In genomic region chr3:52454938-52455282, GRCh38 we compare ENCODE assay signal across 8 cellular contexts. TPM values are rescaled to one million over a fixed set of nuclear protein-coding genes. Genes with fewer than 3 reads are reported as not detected.
A peak's percentile ranks its signal among the peaks of the same experiment; 100 is the strongest.
DNase-seq lines count a peak whose midpoint lies in the region; ATAC-seq and TF ChIP-seq lines count a peak whose summit lies in the region.

No MANE protein-coding gene starts in this region.

- peak overlapping the region; percentile 93 for H3K4me2 ChIP-seq in OCI-LY1 (ENCODE audit: low read length)

- H3K9ac ChIP-seq in OCI-LY1 (ENCODE audit: low read length), result peak overlapping the region; percentile 85

- H3K27ac ChIP-seq in OCI-LY1 (ENCODE audit: low read depth, low read length, poor library complexity, severe bottlenecking) (peak overlapping the region; percentile 13), esophagus (ENCODE audit: low read depth in 2 of 2, low read length in 1 of 2) (peak overlapping the region; percentile 77 to 90)

- H3F3A ChIP-seq in OCI-LY1 (ENCODE audit: insufficient read depth, low read length), result no peaks in the 10 kb centered on the region

- H3K27me3 ChIP-seq in OCI-LY1 (ENCODE audit: insufficient read depth, low read length) (no peaks in the 10 kb centered on the region), esophagus (ENCODE audit: control insufficient read depth in 1 of 2, insufficient read depth in 2 of 2, low read length in 2 of 2) (no peaks in the 10 kb centered on the region)

- H3K4me1 ChIP-seq in OCI-LY1 (ENCODE audit: insufficient read depth, low read length, severe bottlenecking), result peaks cover 25% of the 10 kb centered on the region
- H3K4me1 ChIP-seq in esophagus (ENCODE audit: control insufficient read depth in 2 of 2, insufficient read depth in 2 of 2, low read length in 1 of 2), result peaks cover 3 to 26% of the 10 kb centered on the region in 2 donors

- no peak for ATAC-seq in HG03175 (IDR thresholded peaks at IDR 0.05; ENCODE audit: unreplicated experiment)

- no peaks in the 10 kb centered on the region for H4K20me1 ChIP-seq in OCI-LY1 (ENCODE audit: insufficient read depth, low read length)

- 0 out of 2 replicates have a peak, but pooled peaks cover 4% of the 10 kb centered on the region for H3K79me2 ChIP-seq in OCI-LY1 (ENCODE audit: insufficient read depth, low read length)

- H3K36me3 ChIP-seq in OCI-LY1 (ENCODE audit: insufficient read depth, low read length) (peaks cover 29% of the 10 kb centered on the region), esophagus (ENCODE audit: control insufficient read depth in 2 of 2, insufficient read depth in 2 of 2, low read length in 1 of 2) (peaks cover 10 to 12% of the 10 kb centered on the region in 2 donors)

- H3K4me3 ChIP-seq in GM12875 (ENCODE audit: low read depth, low read length) (peak overlapping the region; percentile 87), OCI-LY1 (ENCODE audit: low read depth, low read length, poor library complexity, severe bottlenecking) (peak overlapping the region; percentile 90), esophagus (ENCODE audit: low read depth in 1 of 2, low read length in 2 of 2) (peak overlapping the region; percentile 70 to 77)

- H3K9me3 ChIP-seq in OCI-LY1 (ENCODE audit: low read length) (no peaks in the 10 kb centered on the region), esophagus (ENCODE audit: control insufficient read depth in 2 of 2, insufficient read depth in 1 of 2, low read depth in 1 of 2, low read length in 1 of 2) (no peaks in the 10 kb centered on the region)

- no peaks in the 10 kb centered on the region for H3K9me2 ChIP-seq in OCI-LY1 (ENCODE audit: low read depth, low read length)

- DNase-seq in putamen (ENCODE audit: low spot score) (peak; percentile 10), kidney glomerular epithelial cell (lab: John Stamatoyannopoulos, UW) (no peak), SK-N-DZ (ENCODE audit: low spot score) (no peak), NCI-H1694 (lab: John Stamatoyannopoulos, UW) (no peak)

- TF ChIP-seq CTCF in GM12875 (IDR thresholded peaks at IDR 0.05; ENCODE audit: borderline replicate concordance, insufficient read depth, low read depth, low read length) (no peak), OCI-LY1 (IDR thresholded peaks at IDR 0.05; ENCODE audit: low read length) (no peak)

- 23 to 26% methylated on average over 11 of the region's 11 CpGs for WGBS in esophagus, 2 donors

- peak overlapping the region; percentile 70; the same call in 1 of the 2 replicates for H2AFZ ChIP-seq in OCI-LY1 (ENCODE audit: low read length)

RNA-seq across cellular contexts. Expression of gene NISCH, which starts 0.5 kb away (rescaled TPM):
- polyA plus RNA-seq in esophagus, result 10 to 100 TPM; 32.2 to 59.6 TPM
- polyA plus RNA-seq in SK-N-DZ (2014; cell fraction: cytosol; rRNA removed), result 28.0 and 49.3 TPM in 2 replicates
- polyA plus RNA-seq in SK-N-DZ (2014; cell fraction: nucleus; rRNA removed), result 168 and 213 TPM in 2 replicates

RNA-seq across cellular contexts. Expression of gene TNNC1, which starts 1.1 kb away (rescaled TPM):
- 1 to 10 TPM; 1.3 to 2.0 TPM for polyA plus RNA-seq in esophagus
- polyA plus RNA-seq in SK-N-DZ (2014; cell fraction: cytosol; rRNA removed), result 2.7 and 3.3 TPM in 2 replicates
- 1.7 and 6.5 TPM in 2 replicates for polyA plus RNA-seq in SK-N-DZ (2014; cell fraction: nucleus; rRNA removed)

RNA-seq across cellular contexts. Expression of gene SEMA3G, which starts 10.0 kb away (rescaled TPM):
- 1 to 10 TPM; 1.3 to 1.7 TPM for polyA plus RNA-seq in esophagus
- polyA plus RNA-seq in SK-N-DZ (2014; cell fraction: cytosol; rRNA removed), result 0.24 and 1.3 TPM in 2 replicates
- 0.39 and 2.1 TPM in 2 replicates for polyA plus RNA-seq in SK-N-DZ (2014; cell fraction: nucleus; rRNA removed)

RNA-seq across cellular contexts. Expression of gene STAB1, which starts 40.2 kb away (rescaled TPM):
- polyA plus RNA-seq in esophagus, result 10 to 100 TPM; 30.5 to 39.0 TPM
- 0.17 and 0.36 TPM in 2 replicates for polyA plus RNA-seq in SK-N-DZ (2014; cell fraction: cytosol; rRNA removed)
- polyA plus RNA-seq in SK-N-DZ (2014; cell fraction: nucleus; rRNA removed), result 4.5 and 8.7 TPM in 2 replicates

RNA-seq across cellular contexts. Expression of gene PHF7, which starts 44.5 kb away (rescaled TPM):
- 1 to 10 TPM; 3.7 to 3.9 TPM for polyA plus RNA-seq in esophagus
- polyA plus RNA-seq in SK-N-DZ (2014; cell fraction: cytosol; rRNA removed), result 10.7 and 14.5 TPM in 2 replicates
- polyA plus RNA-seq in SK-N-DZ (2014; cell fraction: nucleus; rRNA removed), result 17.0 and 33.1 TPM in 2 replicates
